40 cellular contexts compared by ENCODE assay signal in the genomic region with DNA sequence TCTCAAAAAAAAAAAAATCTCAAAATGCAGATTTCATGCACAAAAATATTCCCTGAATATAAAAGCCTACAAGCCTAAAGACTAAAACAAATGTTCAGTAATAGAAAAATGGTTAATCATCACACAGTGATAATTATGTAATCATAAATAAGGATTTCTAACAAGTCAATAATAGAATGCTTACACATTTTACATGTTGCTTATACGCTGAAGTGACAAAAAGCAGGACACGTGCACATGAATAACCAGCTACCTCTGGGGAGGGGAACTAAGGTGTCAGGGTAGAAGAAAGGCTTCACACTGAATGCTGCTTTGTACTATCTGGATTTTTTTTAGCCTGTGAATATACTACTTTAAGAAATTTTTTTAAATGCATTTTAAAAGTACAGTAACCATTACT.
"Had no signal": no experiment of that assay in that cellular context is flagged by ENCODE, and none has a peak within 500 bp of the region (broad histone marks: within the 10 kb centered on the region; RNA-seq: fewer than 3 reads in every experiment).

No MANE protein-coding gene starts in this region.

- H3K4me1 ChIP-seq: adrenal gland, ascending aorta, body of pancreas, breast epithelium had no signal

- ATAC-seq: activated naive CD4-positive, alpha-beta T cell treated with anti-CD3 and anti-CD28 coated beads, Interleukin-2, amount 50 U/mL, for 72 hours; activated naive CD8-positive, alpha-beta T cell treated with anti-CD3 and anti-CD28 coated beads, Interleukin-2, amount 50 U/mL, for 24 hours; activated T-cell treated with anti-CD3 and anti-CD28 coated beads, Interleukin-2, amount 50 U/mL, for 4 hours; activated T-cell treated with anti-CD3 and anti-CD28 coated beads, Interleukin-2, amount 50 U/mL, for 72 hours; activated T-helper 17 cell treated with anti-CD3 and anti-CD28 coated beads, Interleukin-2, amount 50 U/mL, for 72 hours; body of pancreas had no signal

- H3K27ac ChIP-seq: adrenal gland, ascending aorta, body of pancreas, brain microvascular endothelial cell, breast epithelium, cardiac muscle cell had no signal

- H3K27me3 ChIP-seq: adrenal gland, ascending aorta, body of pancreas, brain microvascular endothelial cell, breast epithelium, cardiac muscle cell had no signal

- H3K27me3 Mint-ChIP-seq: activated naive CD4-positive, alpha-beta T cell treated with anti-CD3 and anti-CD28 coated beads, Interleukin-2, amount 10 ng/mL, durations not matched to agents 7 days and 5 days; activated naive CD4-positive, alpha-beta T cell treated with anti-CD3 and anti-CD28 coated beads, Interleukin-2, amount 50 U/mL, for 24 hours; activated naive CD8-positive, alpha-beta T cell; activated naive CD8-positive, alpha-beta T cell treated with anti-CD3 and anti-CD28 coated beads for 36 hours; activated naive CD8-positive, alpha-beta T cell treated with anti-CD3 and anti-CD28 coated beads, Interleukin-2, amount 10 ng/mL, durations not matched to agents 7 days and 5 days; activated naive CD8-positive, alpha-beta T cell treated with anti-CD3 and anti-CD28 coated beads, Interleukin-2, amount 50 U/mL, for 24 hours; activated T-cell treated with anti-CD3 and anti-CD28 coated beads, Interleukin-2, amount 50 U/mL, for 24 hours; activated T-helper 17 cell treated with anti-CD3 and anti-CD28 coated beads, Interleukin-2, amount 50 U/mL, for 72 hours; brain; central memory CD8-positive, alpha-beta T cell had no signal

- FAIRE-seq: astrocyte, bronchial epithelial cell had no signal

- H3K9me3 ChIP-seq: adrenal gland, ascending aorta, body of pancreas, breast epithelium had no signal

- H3K4me1 Mint-ChIP-seq: activated naive CD4-positive, alpha-beta T cell treated with anti-CD3 and anti-CD28 coated beads, Interleukin-2, amount 10 ng/mL, durations not matched to agents 7 days and 5 days; activated naive CD4-positive, alpha-beta T cell treated with anti-CD3 and anti-CD28 coated beads, Interleukin-2, amount 50 U/mL, for 24 hours; activated naive CD8-positive, alpha-beta T cell treated with anti-CD3 and anti-CD28 coated beads for 36 hours; activated naive CD8-positive, alpha-beta T cell treated with anti-CD3 and anti-CD28 coated beads, Interleukin-2, amount 10 ng/mL, durations not matched to agents 7 days and 5 days; activated naive CD8-positive, alpha-beta T cell treated with anti-CD3 and anti-CD28 coated beads, Interleukin-2, amount 50 U/mL, for 24 hours; activated T-helper 17 cell treated with anti-CD3 and anti-CD28 coated beads, Interleukin-2, amount 50 U/mL, for 72 hours; brain; central memory CD8-positive, alpha-beta T cell had no signal

- H3K4me3 ChIP-seq: adrenal gland, ascending aorta, body of pancreas, breast epithelium, cardiac muscle cell had no signal

- DNase-seq: activated effector memory CD4-positive, alpha-beta T cell treated with anti-CD3 and anti-CD28 coated beads, Interleukin-2, amount 50 U/mL, for 16 hours; activated effector memory CD4-positive, alpha-beta T cell treated with Interleukin-2 at 50 U/mL for 16 hours; activated gamma-delta T cell; activated gamma-delta T cell treated with Interleukin-2 at 50 U/mL for 16 hours; activated naive CD4-positive, alpha-beta T cell; activated naive CD4-positive, alpha-beta T cell treated with anti-CD3 and anti-CD28 coated beads for 36 hours; activated naive CD4-positive, alpha-beta T cell treated with anti-CD3 and anti-CD28 coated beads, Interleukin-2, amount 10 ng/mL, durations not matched to agents 7 days and 5 days; activated naive CD4-positive, alpha-beta T cell treated with anti-CD3 and anti-CD28 coated beads, Interleukin-2, amount 50 U/mL, for 16 hours; activated naive CD4-positive, alpha-beta T cell treated with Interleukin-2 at 50 U/mL for 16 hours; activated naive CD8-positive, alpha-beta T cell treated with anti-CD3 and anti-CD28 coated beads for 36 hours; activated naive CD8-positive, alpha-beta T cell treated with anti-CD3 and anti-CD28 coated beads, Interleukin-2, amount 10 ng/mL, durations not matched to agents 7 days and 5 days; activated naive CD8-positive, alpha-beta T cell treated with anti-CD3 and anti-CD28 coated beads, Interleukin-2, amount 50 U/mL, for 24 hours; activated T-cell treated with anti-CD3 and anti-CD28 coated beads, Interleukin-2, amount 50 U/mL, for 1 hour; activated T-cell treated with anti-CD3 and anti-CD28 coated beads, Interleukin-2, amount 50 U/mL, for 24 hours; activated T-cell treated with anti-CD3 and anti-CD28 coated beads, Interleukin-2, amount 50 U/mL, for 4 hours; activated T-cell treated with anti-CD3 and anti-CD28 coated beads, Interleukin-2, amount 50 U/mL, for 48 hours; activated T-cell treated with anti-CD3 and anti-CD28 coated beads, Interleukin-2, amount 50 U/mL, for 72 hours; adrenal gland; amniotic stem cell; amygdala; anterior cingulate cortex; aorta; body of pancreas; brain microvascular endothelial cell; caudate nucleus; central memory CD4-positive, alpha-beta T cell; cerebellar nuclear complex had no signal

- H3K4me3 Mint-ChIP-seq: activated naive CD4-positive, alpha-beta T cell treated with anti-CD3 and anti-CD28 coated beads for 36 hours; activated naive CD4-positive, alpha-beta T cell treated with anti-CD3 and anti-CD28 coated beads, Interleukin-2, amount 10 ng/mL, durations not matched to agents 7 days and 5 days; activated naive CD4-positive, alpha-beta T cell treated with anti-CD3 and anti-CD28 coated beads, Interleukin-2, amount 50 U/mL, for 24 hours; activated naive CD8-positive, alpha-beta T cell; activated naive CD8-positive, alpha-beta T cell treated with anti-CD3 and anti-CD28 coated beads for 36 hours; activated naive CD8-positive, alpha-beta T cell treated with anti-CD3 and anti-CD28 coated beads, Interleukin-2, amount 10 ng/mL, durations not matched to agents 7 days and 5 days; activated naive CD8-positive, alpha-beta T cell treated with anti-CD3 and anti-CD28 coated beads, Interleukin-2, amount 50 U/mL, for 24 hours; activated T-cell treated with anti-CD3 and anti-CD28 coated beads, Interleukin-2, amount 50 U/mL, for 24 hours; activated T-cell treated with anti-CD3 and anti-CD28 coated beads, Interleukin-2, amount 50 U/mL, for 4 hours; activated T-cell treated with anti-CD3 and anti-CD28 coated beads, Interleukin-2, amount 50 U/mL, for 72 hours; activated T-helper 1 cell treated with anti-CD3 and anti-CD28 coated beads, Interleukin-12 subunit alpha, Interleukin-12 subunit beta, Interleukin-2, Interleukin-4 antibody, amounts not matched to agents 30 ng/mL and 10 ng/mL and 1 ng/mL, durations not matched to agents 14 hours and 24 hours and 36 hours; activated T-helper 17 cell treated with anti-CD3 and anti-CD28 coated beads, Interleukin-2, amount 50 U/mL, for 72 hours; brain; central memory CD8-positive, alpha-beta T cell had no signal

- H3K27ac Mint-ChIP-seq: activated naive CD4-positive, alpha-beta T cell treated with anti-CD3 and anti-CD28 coated beads for 36 hours; activated naive CD4-positive, alpha-beta T cell treated with anti-CD3 and anti-CD28 coated beads, Interleukin-2, amount 10 ng/mL, durations not matched to agents 7 days and 5 days; activated naive CD4-positive, alpha-beta T cell treated with anti-CD3 and anti-CD28 coated beads, Interleukin-2, amount 50 U/mL, for 24 hours; activated naive CD8-positive, alpha-beta T cell; activated naive CD8-positive, alpha-beta T cell treated with anti-CD3 and anti-CD28 coated beads for 36 hours; activated naive CD8-positive, alpha-beta T cell treated with anti-CD3 and anti-CD28 coated beads, Interleukin-2, amount 10 ng/mL, durations not matched to agents 7 days and 5 days; activated naive CD8-positive, alpha-beta T cell treated with anti-CD3 and anti-CD28 coated beads, Interleukin-2, amount 50 U/mL, for 24 hours; activated T-cell treated with anti-CD3 and anti-CD28 coated beads, Interleukin-2, amount 50 U/mL, for 24 hours; activated T-cell treated with anti-CD3 and anti-CD28 coated beads, Interleukin-2, amount 50 U/mL, for 72 hours; activated T-helper 1 cell treated with anti-CD3 and anti-CD28 coated beads, Interleukin-12 subunit alpha, Interleukin-12 subunit beta, Interleukin-2, Interleukin-4 antibody, amounts not matched to agents 30 ng/mL and 10 ng/mL and 1 ng/mL, durations not matched to agents 14 hours and 24 hours and 36 hours; activated T-helper 17 cell treated with anti-CD3 and anti-CD28 coated beads, Interleukin-2, amount 50 U/mL, for 72 hours; activated T-helper 2 cell treated with anti-CD3 and anti-CD28 coated beads, Interferon-gamma antibody, Interleukin-2, Interleukin-4, amounts not matched to agents 10 μg/mL and 5 μg/mL and 100 μg/mL, durations not matched to agents 14 hours and 24 hours and 36 hours; brain had no signal

- H3K9me3 Mint-ChIP-seq: activated naive CD4-positive, alpha-beta T cell treated with anti-CD3 and anti-CD28 coated beads for 36 hours; activated naive CD4-positive, alpha-beta T cell treated with anti-CD3 and anti-CD28 coated beads, Interleukin-2, amount 10 ng/mL, durations not matched to agents 7 days and 5 days; activated naive CD4-positive, alpha-beta T cell treated with anti-CD3 and anti-CD28 coated beads, Interleukin-2, amount 50 U/mL, for 24 hours; activated naive CD4-positive, alpha-beta T cell treated with anti-CD3 and anti-CD28 coated beads, Interleukin-2, amount 50 U/mL, for 72 hours; activated naive CD8-positive, alpha-beta T cell treated with anti-CD3 and anti-CD28 coated beads for 36 hours; activated naive CD8-positive, alpha-beta T cell treated with anti-CD3 and anti-CD28 coated beads, Interleukin-2, amount 10 ng/mL, durations not matched to agents 7 days and 5 days; activated naive CD8-positive, alpha-beta T cell treated with anti-CD3 and anti-CD28 coated beads, Interleukin-2, amount 50 U/mL, for 24 hours; activated T-cell treated with anti-CD3 and anti-CD28 coated beads, Interleukin-2, amount 50 U/mL, for 24 hours; activated T-cell treated with anti-CD3 and anti-CD28 coated beads, Interleukin-2, amount 50 U/mL, for 4 hours; activated T-cell treated with anti-CD3 and anti-CD28 coated beads, Interleukin-2, amount 50 U/mL, for 72 hours; activated T-helper 1 cell treated with anti-CD3 and anti-CD28 coated beads, Interleukin-12 subunit alpha, Interleukin-12 subunit beta, Interleukin-2, Interleukin-4 antibody, amounts not matched to agents 30 ng/mL and 10 ng/mL and 1 ng/mL, durations not matched to agents 14 hours and 24 hours and 36 hours; activated T-helper 17 cell treated with anti-CD3 and anti-CD28 coated beads, Interleukin-2, amount 50 U/mL, for 72 hours; activated T-helper 2 cell treated with anti-CD3 and anti-CD28 coated beads, Interferon-gamma antibody, Interleukin-2, Interleukin-4, amounts not matched to agents 10 μg/mL and 5 μg/mL and 100 μg/mL, durations not matched to agents 14 hours and 24 hours and 36 hours; brain; central memory CD8-positive, alpha-beta T cell had no signal
